ENCODE assay signal across 9 cellular contexts in the genomic region with DNA sequence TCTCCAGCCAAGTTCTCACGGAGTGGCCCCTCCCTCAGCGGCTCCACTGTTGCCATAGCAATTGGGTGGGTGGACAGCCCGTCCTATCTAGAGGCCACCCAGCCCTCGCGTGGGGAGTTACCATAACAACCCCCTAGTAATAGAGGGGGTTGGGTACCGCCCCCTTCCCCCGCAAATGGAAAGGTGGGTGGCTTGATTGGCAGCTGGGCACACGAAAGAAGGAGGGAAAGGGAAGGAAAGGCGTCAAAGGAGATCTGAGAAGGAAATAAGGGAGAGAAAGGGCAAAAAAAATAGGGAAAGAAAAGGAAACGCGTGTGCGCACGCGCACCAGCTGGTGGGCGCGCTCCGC. TPM values are rescaled to one million over a fixed set of nuclear protein-coding genes. Genes with fewer than 3 reads are reported as not detected.
DNase-seq lines count a peak whose midpoint lies in the region; ATAC-seq and TF ChIP-seq lines count a peak whose summit lies in the region.
"Not testable (repeated sequence)": the region's sequence is repeated elsewhere in the genome, so short reads cannot be mapped to it uniquely, and the experiment has no call there.
"Had no signal": no experiment of that assay in that cellular context is flagged by ENCODE, and none has a peak within 500 bp of the region (broad histone marks: within the 10 kb centered on the region; RNA-seq: fewer than 3 reads in every experiment).

No MANE protein-coding gene starts in this region.

- H3K27me3 ChIP-seq in A673 (replicated peaks; ENCODE audit: insufficient read depth, low read depth, low read length, poor library complexity); NT2/D1 (ENCODE audit: insufficient read depth, insufficient read length); sigmoid colon: not testable (repeated sequence)

- H3K4me1 ChIP-seq in A673 (ENCODE audit: insufficient read depth, low read length, poor library complexity, severe bottlenecking); NT2/D1 (ENCODE audit: insufficient read depth, insufficient read length): not testable (repeated sequence)
- H3K4me1 ChIP-seq in sigmoid colon, result peaks cover 0 to 32% (median 18%) of the 10 kb centered on the region in 4 donors

- WGBS in lower leg skin, 2 donors, result 0 to 1% methylated on average over 11 to 12 of the region's 17 CpGs
- WGBS in sigmoid colon, 2 donors, result 0% methylated on average over 12 of the region's 17 CpGs

- not testable (repeated sequence) for BruUV-seq in A673 (replicated peaks; lab: Mats Ljungman, UMichigan)

- not testable (repeated sequence) for TF ChIP-seq EP300 in sigmoid colon (IDR thresholded peaks at IDR 0.05)

- not testable (repeated sequence) for H3K36me3 ChIP-seq in A673 (ENCODE audit: insufficient read depth, low read length, poor library complexity, severe bottlenecking); NT2/D1 (ENCODE audit: insufficient read depth, insufficient read length, low read length); sigmoid colon

- H3K9me3 ChIP-seq in A673 (ENCODE audit: low read depth, low read length, poor library complexity, severe bottlenecking); NT2/D1 (ENCODE audit: insufficient read depth, low read length); sigmoid colon: not testable (repeated sequence)

- CTCF ChIA-PET in A673 (lab: Charles Lee); activated naive CD4-positive, alpha-beta T cell treated with anti-CD3 and anti-CD28 coated beads, Interleukin-2, amount 10 ng/mL, durations not matched to agents 7 days and 5 days (lab: Charles Lee): not testable (repeated sequence)

- peak overlapping the region; percentile 85 for H3K27ac Mint-ChIP-seq in activated naive CD4-positive, alpha-beta T cell treated with anti-CD3 and anti-CD28 coated beads, Interleukin-2, amount 10 ng/mL, durations not matched to agents 7 days and 5 days

- H3K4me3 ChIP-seq in A673 (ENCODE audit: low read depth, low read length, poor library complexity, severe bottlenecking) (peak overlapping the region; percentile 88), NT2/D1 (ENCODE audit: insufficient read length, low read depth) (peak overlapping the region; percentile 73), epithelial cell of esophagus (ENCODE audit: low read length) (peak overlapping the region; percentile 42), lower leg skin (ENCODE audit: low read depth, poor library complexity, severe bottlenecking) (peak overlapping the region; percentile 78), sigmoid colon (peak overlapping the region; percentile 75 to 99 (median 84))

- peak; percentile 14 for ATAC-seq in GM19043 (IDR thresholded peaks at IDR 0.05; ENCODE audit: low read depth, unreplicated experiment)
- peak; percentile 29 for ATAC-seq in HG02840 (IDR thresholded peaks at IDR 0.05; ENCODE audit: low FRiP score, unreplicated experiment)

- DNase-seq in A673 (ENCODE audit: low spot score); NT2/D1 (ENCODE audit: low read depth, low spot score); activated naive CD4-positive, alpha-beta T cell treated with anti-CD3 and anti-CD28 coated beads, Interleukin-2, amount 10 ng/mL, durations not matched to agents 7 days and 5 days; epithelial cell of esophagus (ENCODE audit: low read depth); lower leg skin (ENCODE audit: low spot score in 2 of 2); sigmoid colon: not testable (repeated sequence)

- TF ChIP-seq POLR2A in lower leg skin (IDR thresholded peaks at IDR 0.05); sigmoid colon (IDR thresholded peaks at IDR 0.05): not testable (repeated sequence)

- not testable (repeated sequence) for H3K27me3 Mint-ChIP-seq in activated naive CD4-positive, alpha-beta T cell treated with anti-CD3 and anti-CD28 coated beads, Interleukin-2, amount 10 ng/mL, durations not matched to agents 7 days and 5 days

- H3K36me3 Mint-ChIP-seq in activated naive CD4-positive, alpha-beta T cell treated with anti-CD3 and anti-CD28 coated beads, Interleukin-2, amount 10 ng/mL, durations not matched to agents 7 days and 5 days, result not testable (repeated sequence)

- peaks cover 32% of the 10 kb centered on the region for H3K4me1 Mint-ChIP-seq in activated naive CD4-positive, alpha-beta T cell treated with anti-CD3 and anti-CD28 coated beads, Interleukin-2, amount 10 ng/mL, durations not matched to agents 7 days and 5 days

- H3K27ac ChIP-seq in A673 (ENCODE audit: low read depth, low read length, poor library complexity, severe bottlenecking) (peak overlapping the region; percentile 84), sigmoid colon (peak overlapping the region; percentile 85 to 94 (median 88))

- TF ChIP-seq CTCF in A673 (conservative IDR thresholded peaks at IDR 0.05; ENCODE audit: low read depth, low read length); epithelial cell of esophagus (IDR thresholded peaks at IDR 0.05; ENCODE audit: insufficient read depth, low read depth, low read length, missing control alignments); lower leg skin (IDR thresholded peaks at IDR 0.05); sigmoid colon (IDR thresholded peaks at IDR 0.05): not testable (repeated sequence)

- H3K9ac ChIP-seq in NT2/D1 (ENCODE audit: insufficient read length, low read depth), result peak overlapping the region; percentile 85

- not testable (repeated sequence) for H3K9me3 Mint-ChIP-seq in activated naive CD4-positive, alpha-beta T cell treated with anti-CD3 and anti-CD28 coated beads, Interleukin-2, amount 10 ng/mL, durations not matched to agents 7 days and 5 days

- POLR2A ChIA-PET in A673 (lab: Charles Lee; ENCODE audit: low non-redundant PET), result not testable (repeated sequence)

- intact Hi-C loops in A673 (cut with micrococcal nuclease; ENCODE audit: unreplicated experiment); lower leg skin (cut with DNase I; ENCODE audit: low total_unique reads): not testable (repeated sequence)
- intact Hi-C loops in sigmoid colon (cut with DNase I), result loop anchor here (2.0 to 5.0 kb wide), 3 partner anchors 36 to 121 kb away; partner anchors contain the start of genes ARRB2 and PSMB6

- H3K4me3 Mint-ChIP-seq in activated naive CD4-positive, alpha-beta T cell treated with anti-CD3 and anti-CD28 coated beads, Interleukin-2, amount 10 ng/mL, durations not matched to agents 7 days and 5 days, result peak overlapping the region; percentile 81

RNA-seq across cellular contexts. Expression of gene MINK1, which starts 0.3 kb away (rescaled TPM):
- total RNA-seq in A673 (2021) (67.7 and 72.1 TPM in 2 replicates), lower leg skin (100 to 1,000 TPM; 128 to 208 (median 140) TPM), sigmoid colon (10 to 100 TPM; 17.1 to 43.8 (median 21.0) TPM)
- 100 to 1,000 TPM in 1 of 3 donors, 10 to 100 TPM in 2; 45.0 to 117 (median 63.8) TPM for polyA plus RNA-seq in sigmoid colon

RNA-seq across cellular contexts. Expression of gene PLD2, which starts 25.9 kb away (rescaled TPM):
- total RNA-seq in A673 (2021) (20.1 and 31.7 TPM in 2 replicates), lower leg skin (10 to 100 TPM; 40.1 to 78.8 (median 56.3) TPM), sigmoid colon (10 to 100 TPM in 3 of 4 donors, 1 to 10 TPM in 1; 9.3 to 20.5 (median 12.3) TPM)
- polyA plus RNA-seq in sigmoid colon, result 10 to 100 TPM in 1 of 3 donors, 1 to 10 TPM in 2; 6.0 to 18.0 (median 7.9) TPM

RNA-seq across cellular contexts. Expression of gene PSMB6, which starts 36.8 kb away (rescaled TPM):
- total RNA-seq in A673 (2021), result 332 and 371 TPM in 2 replicates
- 100 to 1,000 TPM; 103 to 207 (median 177) TPM for total RNA-seq in lower leg skin
- total RNA-seq in sigmoid colon, result 100 to 1,000 TPM; 153 to 242 (median 192) TPM
- polyA plus RNA-seq in sigmoid colon, result 100 to 1,000 TPM; 172 to 213 (median 201) TPM

RNA-seq across cellular contexts. Expression of gene GLTPD2, which starts 44.0 kb away (rescaled TPM):
- total RNA-seq in A673 (2021) (not detected in 2 replicates), lower leg skin (1 to 10 TPM in 1 of 4 donors, not detected in 3; 1.2 TPM), sigmoid colon (not detected)
- 1 to 10 TPM in 1 of 3 donors, under 1 TPM in 1, not detected in 1; 0.06 to 1.6 TPM for polyA plus RNA-seq in sigmoid colon
- total RNA-seq: esophagus mucosa had no signal
